ENCODE assay signal across 12 cellular contexts in genomic region chr4:162360369-162361149, GRCh38.
DNase-seq lines count a peak whose midpoint lies in the region; ATAC-seq lines count a peak whose summit lies in the region.
"Had no signal": no experiment of that assay in that cellular context is flagged by ENCODE, and none has a peak within 500 bp of the region (broad histone marks: within the 10 kb centered on the region; RNA-seq: fewer than 3 reads in every experiment).

No MANE protein-coding gene starts in this region.

- no peak for DNase-seq in SK-N-DZ (ENCODE audit: low spot score)
- no peak for DNase-seq in activated CD4-positive, alpha-beta memory T cell treated with anti-CD3 and anti-CD28 coated beads for 36 hours
- DNase-seq: 8988T; CD4-positive, CD25-positive, alpha-beta regulatory T cell; DMS79 had no signal

- POLR2A ChIA-PET in activated CD4-positive, alpha-beta memory T cell treated with anti-CD3 and anti-CD28 coated beads for 36 hours (lab: Charles Lee): no interaction called here

- no peak overlapping the region for H3K4me3 Mint-ChIP-seq in activated CD4-positive, alpha-beta memory T cell treated with anti-CD3 and anti-CD28 coated beads for 36 hours
- H3K4me3 Mint-ChIP-seq: CD4-positive, CD25-positive, alpha-beta regulatory T cell had no signal

- H3K9me3 Mint-ChIP-seq in activated CD4-positive, alpha-beta memory T cell treated with anti-CD3 and anti-CD28 coated beads for 36 hours: no peaks in the 10 kb centered on the region

- H3K4me1 Mint-ChIP-seq in activated CD4-positive, alpha-beta memory T cell treated with anti-CD3 and anti-CD28 coated beads for 36 hours (ENCODE audit: low read depth): no peaks in the 10 kb centered on the region
- H3K4me1 Mint-ChIP-seq: CD4-positive, CD25-positive, alpha-beta regulatory T cell had no signal

- intact Hi-C loops in activated CD4-positive, alpha-beta memory T cell treated with anti-CD3 and anti-CD28 coated beads for 36 hours (cut with micrococcal nuclease): no loop called here

- CTCF ChIA-PET in activated CD4-positive, alpha-beta memory T cell treated with anti-CD3 and anti-CD28 coated beads for 36 hours (lab: Charles Lee): no interaction called here

- no peaks in the 10 kb centered on the region for H3K36me3 Mint-ChIP-seq in activated CD4-positive, alpha-beta memory T cell treated with anti-CD3 and anti-CD28 coated beads for 36 hours
- H3K36me3 Mint-ChIP-seq: CD4-positive, CD25-positive, alpha-beta regulatory T cell had no signal

- no peak overlapping the region for H3K27ac Mint-ChIP-seq in activated CD4-positive, alpha-beta memory T cell treated with anti-CD3 and anti-CD28 coated beads for 36 hours
- H3K27ac Mint-ChIP-seq: CD4-positive, CD25-positive, alpha-beta regulatory T cell had no signal

- no peaks in the 10 kb centered on the region for H3K27me3 Mint-ChIP-seq in activated CD4-positive, alpha-beta memory T cell treated with anti-CD3 and anti-CD28 coated beads for 36 hours
- H3K27me3 Mint-ChIP-seq: CD4-positive, CD25-positive, alpha-beta regulatory T cell had no signal

- ATAC-seq in GM18511 (IDR thresholded peaks at IDR 0.05; ENCODE audit: unreplicated experiment) (peak; percentile 85), GM19043 (IDR thresholded peaks at IDR 0.05; ENCODE audit: low read depth, unreplicated experiment) (peak; percentile 29), HG02938 (IDR thresholded peaks at IDR 0.05; ENCODE audit: unreplicated experiment) (peak; percentile 63), HG03520 (IDR thresholded peaks at IDR 0.05; ENCODE audit: unreplicated experiment) (peak; percentile 50), HG03354 (IDR thresholded peaks at IDR 0.05; ENCODE audit: poor library complexity, severe bottlenecking, unreplicated experiment) (no peak)
- ATAC-seq: GM12878, HepG2 had no signal
